In the genomic region with DNA sequence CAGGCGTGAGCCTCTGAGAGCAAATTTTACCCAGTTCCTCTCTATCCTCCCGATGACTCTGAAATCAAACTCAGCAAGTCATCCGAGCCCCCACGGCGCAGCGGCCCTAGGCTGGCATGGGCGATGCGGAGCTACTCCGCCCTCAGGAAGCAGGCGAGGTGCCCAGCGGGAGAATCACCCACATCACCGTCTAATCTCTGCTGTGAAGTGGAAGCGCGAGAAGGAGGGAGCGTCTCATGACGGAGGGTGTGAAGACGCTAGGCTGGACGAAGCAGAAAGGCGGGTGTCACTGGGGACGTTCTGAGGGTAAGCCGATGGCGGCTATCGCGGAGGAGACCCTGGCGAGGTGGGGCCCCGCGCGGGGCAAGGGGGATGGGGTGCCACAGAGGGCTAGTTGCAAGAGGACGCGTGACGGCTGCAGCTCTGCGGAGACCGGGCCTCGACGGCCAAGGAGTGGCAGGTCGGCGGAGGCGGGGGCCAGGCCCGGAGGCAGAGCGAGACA, we compare ENCODE assay signal across 8 cellular contexts. TPM values are rescaled to one million over a fixed set of nuclear protein-coding genes. Genes with fewer than 3 reads are reported as not detected.
A peak's percentile ranks its signal among the peaks of the same experiment; 100 is the strongest.
DNase-seq lines count a peak whose midpoint lies in the region; ATAC-seq, FAIRE-seq and TF ChIP-seq lines count a peak whose summit lies in the region.

No MANE protein-coding gene starts in this region.

- 1 to 2% methylated on average over 40 of the region's 40 CpGs for WGBS in pancreas, 2 donors

- peak; percentile 17 for ATAC-seq in GM21786 (IDR thresholded peaks at IDR 0.05; ENCODE audit: unreplicated experiment)
- peak; percentile 6 to 24 (median 8) for ATAC-seq in pancreas
- no peak for ATAC-seq in GM18868 (IDR thresholded peaks at IDR 0.05; ENCODE audit: unreplicated experiment)

- H3K9me3 ChIP-seq in ES-I3 (ENCODE audit: control insufficient read depth, insufficient read depth, low read length) (no peaks in the 10 kb centered on the region), pancreas (no peaks in the 10 kb centered on the region)

- H3K4me1 ChIP-seq in ES-I3 (ENCODE audit: insufficient read depth, low read length) (peaks cover 10% of the 10 kb centered on the region), pancreas (peaks cover 0 to 7% (median 4%) of the 10 kb centered on the region in 3 donors)

- H3K9ac ChIP-seq in ES-I3 (ENCODE audit: low read depth, low read length) = peak overlapping the region; percentile 36

- no peaks in the 10 kb centered on the region for H3K27me3 ChIP-seq in pancreas

- peak overlapping the region; percentile 5 to 65 (median 52) for H3K4me3 ChIP-seq in pancreas

- H3K36me3 ChIP-seq in ES-I3 (ENCODE audit: insufficient read depth, low read length) (no peaks in the 10 kb centered on the region), pancreas (no peaks in the 10 kb centered on the region)

- DNase-seq in NAMALWA (ENCODE audit: low spot score) (peak; percentile 58), globus pallidus (ENCODE audit: low spot score) (peak; percentile 64), pancreas (no peak), kidney glomerular epithelial cell (lab: John Stamatoyannopoulos, UW) (no peak)
- DNase-seq in activated naive CD4-positive, alpha-beta T cell (lab: John Stamatoyannopoulos, UW) = peak in 3 of 4 experiments; percentile 37 to 45 (median 42)

- no peak for FAIRE-seq in pancreas (lab: Jason Lieb, UNC)

- peak overlapping the region in 3 of 4 donors; percentile 13 to 32 (median 22) for H3K27ac ChIP-seq in pancreas

- intact Hi-C loops in pancreas (cut with DNase I) = loop anchor here in 2 of 3 donors (2.0 to 5.0 kb wide), 2 partner anchors 32 to 45 kb away; no protein-coding TSS in a partner anchor

- no peak for TF ChIP-seq CTCF in pancreas (IDR thresholded peaks at IDR 0.05)

RNA-seq across cellular contexts. Expression of gene GNAI2, which starts 9.1 kb away (rescaled TPM):
- total RNA-seq in pancreas = 100 to 1,000 TPM in 1 of 6 donors, 10 to 100 TPM in 5; 26.9 to 104 (median 42.9) TPM
- 10 to 100 TPM; 54.1 to 97.6 TPM for polyA plus RNA-seq in pancreas

RNA-seq across cellular contexts. Expression of gene SLC38A3, which starts 21.9 kb away (rescaled TPM):
- total RNA-seq in pancreas = 10 to 100 TPM; 21.2 to 57.9 (median 38.6) TPM
- polyA plus RNA-seq in pancreas = 10 to 100 TPM; 35.2 to 40.8 TPM

RNA-seq across cellular contexts. Expression of gene GNAT1, which starts 35.5 kb away (rescaled TPM):
- not detected for total RNA-seq in pancreas
- polyA plus RNA-seq in pancreas = not detected

RNA-seq across cellular contexts. Expression of gene SEMA3B, which starts 42.0 kb away (rescaled TPM):
- total RNA-seq in pancreas = 10 to 100 TPM; 27.5 to 53.5 (median 33.2) TPM
- 100 to 1,000 TPM; 118 to 223 TPM for polyA plus RNA-seq in pancreas

RNA-seq across cellular contexts. Expression of gene LSMEM2, which starts 51.9 kb away (rescaled TPM):
- total RNA-seq in pancreas = under 1 TPM in 1 of 6 donors, not detected in 5; 0.12 TPM
- polyA plus RNA-seq in pancreas = 1 to 10 TPM in 1 of 2 donors, under 1 TPM in 1; 0.15 to 2.1 TPM

Comparison
In these comparisons a context has a peak if more than half of its experiments do, and no peak if none do; other contexts are left out.
1. DNase-seq: peak in NAMALWA (single experiment), activated naive CD4-positive, alpha-beta T cell (3 of 4) and globus pallidus (single experiment); none in pancreas (0 of 6) and kidney glomerular epithelial cell (single experiment).